ENCODE assay signal across 15 cellular contexts in genomic region chr10:47331491-47331890, GRCh38. TPM values are rescaled to one million over a fixed set of nuclear protein-coding genes. Genes with fewer than 3 reads are reported as not detected.
DNase-seq lines count a peak whose midpoint lies in the region; ATAC-seq and TF ChIP-seq lines count a peak whose summit lies in the region.
"Had no signal": no experiment of that assay in that cellular context is flagged by ENCODE, and none has a peak within 500 bp of the region (broad histone marks: within the 10 kb centered on the region; RNA-seq: fewer than 3 reads in every experiment).

No MANE protein-coding gene starts in this region.

- BruUV-seq in Calu3 (replicated peaks; lab: Mats Ljungman, UMichigan), result no TSS peak

- no peak for TF ChIP-seq CTCF in Calu3 (IDR thresholded peaks at IDR 0.05; ENCODE audit: unreplicated experiment)

- DNase-seq in activated naive CD8-positive, alpha-beta T cell treated with anti-CD3 and anti-CD28 coated beads, Interleukin-2, amount 10 ng/mL, durations not matched to agents 7 days and 5 days, result peak; percentile 17
- no peak for DNase-seq in activated naive CD8-positive, alpha-beta T cell treated with anti-CD3 and anti-CD28 coated beads for 36 hours
- DNase-seq in mesenteric fat pad (ENCODE audit: low spot score) (peak; percentile 79), activated gamma-delta T cell treated with Interleukin-2 at 50 U/mL for 16 hours (no peak), Calu3 (no peak)
- DNase-seq in stimulated activated effector memory CD8-positive, alpha-beta T cell treated with anti-CD3 and anti-CD28 coated beads, Interleukin-12 subunit alpha, Interleukin-12 subunit beta, amount 100 ng/mL, for 72 hours (ENCODE audit: low spot score in 2 of 2), result no peak
- DNase-seq: 8988T; AML-193; CD8-positive, alpha-beta memory T cell; GF-D8; HCEC 1CT; HFFc6 had no signal

- intact Hi-C loops in Calu3 (cut with micrococcal nuclease; ENCODE audit: unreplicated experiment), result no loop called here

- no peaks in the 10 kb centered on the region for H3K4me1 Mint-ChIP-seq in activated naive CD8-positive, alpha-beta T cell treated with anti-CD3 and anti-CD28 coated beads, Interleukin-2, amount 10 ng/mL, durations not matched to agents 7 days and 5 days
- no peaks in the 10 kb centered on the region for H3K4me1 Mint-ChIP-seq in activated naive CD8-positive, alpha-beta T cell treated with anti-CD3 and anti-CD28 coated beads for 36 hours
- H3K4me1 Mint-ChIP-seq in stimulated activated effector memory CD8-positive, alpha-beta T cell treated with anti-CD3 and anti-CD28 coated beads, Interleukin-12 subunit alpha, Interleukin-12 subunit beta, amount 100 ng/mL, for 72 hours, result peaks cover 13% of the 10 kb centered on the region
- H3K4me1 Mint-ChIP-seq in Calu3 (ENCODE audit: low read depth, unreplicated experiment), result no peaks in the 10 kb centered on the region
- H3K4me1 Mint-ChIP-seq: CD8-positive, alpha-beta memory T cell had no signal

- no peaks in the 10 kb centered on the region for H3K27me3 Mint-ChIP-seq in activated naive CD8-positive, alpha-beta T cell treated with anti-CD3 and anti-CD28 coated beads, Interleukin-2, amount 10 ng/mL, durations not matched to agents 7 days and 5 days
- H3K27me3 Mint-ChIP-seq in activated naive CD8-positive, alpha-beta T cell treated with anti-CD3 and anti-CD28 coated beads for 36 hours, result no peaks in the 10 kb centered on the region
- H3K27me3 Mint-ChIP-seq in Calu3 (ENCODE audit: unreplicated experiment), result peaks cover 38% of the 10 kb centered on the region

- POLR2A ChIA-PET in activated naive CD8-positive, alpha-beta T cell treated with anti-CD3 and anti-CD28 coated beads, Interleukin-2, amount 10 ng/mL, durations not matched to agents 7 days and 5 days (lab: Charles Lee), result no interaction called here

- no peak overlapping the region for H3K27ac Mint-ChIP-seq in activated naive CD8-positive, alpha-beta T cell treated with anti-CD3 and anti-CD28 coated beads, Interleukin-2, amount 10 ng/mL, durations not matched to agents 7 days and 5 days
- no peak overlapping the region for H3K27ac Mint-ChIP-seq in activated naive CD8-positive, alpha-beta T cell treated with anti-CD3 and anti-CD28 coated beads for 36 hours
- no peak overlapping the region for H3K27ac Mint-ChIP-seq in stimulated activated effector memory CD8-positive, alpha-beta T cell treated with anti-CD3 and anti-CD28 coated beads, Interleukin-12 subunit alpha, Interleukin-12 subunit beta, amount 100 ng/mL, for 72 hours
- H3K27ac Mint-ChIP-seq in Calu3 (ENCODE audit: unreplicated experiment), result no peak overlapping the region
- H3K27ac Mint-ChIP-seq: CD8-positive, alpha-beta memory T cell; HFFc6 had no signal

- CTCF ChIA-PET in Calu3 (lab: Charles Lee), result no interaction called here

- H3K9me3 Mint-ChIP-seq in activated naive CD8-positive, alpha-beta T cell treated with anti-CD3 and anti-CD28 coated beads, Interleukin-2, amount 10 ng/mL, durations not matched to agents 7 days and 5 days, result peaks cover 9% of the 10 kb centered on the region
- H3K9me3 Mint-ChIP-seq in activated naive CD8-positive, alpha-beta T cell treated with anti-CD3 and anti-CD28 coated beads for 36 hours, result no peaks in the 10 kb centered on the region
- H3K9me3 Mint-ChIP-seq in stimulated activated effector memory CD8-positive, alpha-beta T cell treated with anti-CD3 and anti-CD28 coated beads, Interleukin-12 subunit alpha, Interleukin-12 subunit beta, amount 100 ng/mL, for 72 hours, result peaks cover 7% of the 10 kb centered on the region
- H3K9me3 Mint-ChIP-seq in Calu3 (ENCODE audit: low read depth, unreplicated experiment), result no peaks in the 10 kb centered on the region
- H3K9me3 Mint-ChIP-seq: HFFc6 had no signal

- no peak overlapping the region for H3K4me3 Mint-ChIP-seq in activated naive CD8-positive, alpha-beta T cell treated with anti-CD3 and anti-CD28 coated beads, Interleukin-2, amount 10 ng/mL, durations not matched to agents 7 days and 5 days
- no peak overlapping the region for H3K4me3 Mint-ChIP-seq in activated naive CD8-positive, alpha-beta T cell treated with anti-CD3 and anti-CD28 coated beads for 36 hours
- H3K4me3 Mint-ChIP-seq in stimulated activated effector memory CD8-positive, alpha-beta T cell treated with anti-CD3 and anti-CD28 coated beads, Interleukin-12 subunit alpha, Interleukin-12 subunit beta, amount 100 ng/mL, for 72 hours, result no peak overlapping the region
- no peak overlapping the region for H3K4me3 Mint-ChIP-seq in Calu3 (ENCODE audit: low read depth, unreplicated experiment)
- H3K4me3 Mint-ChIP-seq: CD8-positive, alpha-beta memory T cell; HFFc6 had no signal

- no peaks in the 10 kb centered on the region for H3K36me3 Mint-ChIP-seq in activated naive CD8-positive, alpha-beta T cell treated with anti-CD3 and anti-CD28 coated beads, Interleukin-2, amount 10 ng/mL, durations not matched to agents 7 days and 5 days
- no peaks in the 10 kb centered on the region for H3K36me3 Mint-ChIP-seq in activated naive CD8-positive, alpha-beta T cell treated with anti-CD3 and anti-CD28 coated beads for 36 hours
- H3K36me3 Mint-ChIP-seq in stimulated activated effector memory CD8-positive, alpha-beta T cell treated with anti-CD3 and anti-CD28 coated beads, Interleukin-12 subunit alpha, Interleukin-12 subunit beta, amount 100 ng/mL, for 72 hours, result no peaks in the 10 kb centered on the region
- H3K36me3 Mint-ChIP-seq in Calu3 (ENCODE audit: insufficient read depth, unreplicated experiment), result no peaks in the 10 kb centered on the region
- H3K36me3 Mint-ChIP-seq: CD8-positive, alpha-beta memory T cell had no signal

- ATAC-seq in activated naive CD8-positive, alpha-beta T cell treated with anti-CD3 and anti-CD28 coated beads, Interleukin-2, amount 10 ng/mL, durations not matched to agents 7 days and 5 days (ENCODE audit: low read depth), result no peak
- peak; percentile 19 for ATAC-seq in stimulated activated effector memory CD8-positive, alpha-beta T cell treated with anti-CD3 and anti-CD28 coated beads, Interleukin-12 subunit alpha, Interleukin-12 subunit beta, amount 100 ng/mL, for 72 hours
- ATAC-seq in GM21723 (IDR thresholded peaks at IDR 0.05; ENCODE audit: unreplicated experiment), result no peak

RNA-seq across cellular contexts. Expression of gene GDF2, which starts 9.2 kb away (rescaled TPM):
- not detected for total RNA-seq in activated naive CD8-positive, alpha-beta T cell treated with anti-CD3 and anti-CD28 coated beads, Interleukin-2, amount 10 ng/mL, durations not matched to agents 7 days and 5 days
- not detected for total RNA-seq in activated naive CD8-positive, alpha-beta T cell treated with anti-CD3 and anti-CD28 coated beads for 36 hours
- not detected for total RNA-seq in mesenteric fat pad
- total RNA-seq in Calu3 (2022), result not detected in 2 replicates
- total RNA-seq: Caco-2; CD8-positive, alpha-beta memory T cell; H4; HFFc6 had no signal

RNA-seq across cellular contexts. Expression of gene RBP3, which starts 16.7 kb away (rescaled TPM):
- not detected for total RNA-seq in activated naive CD8-positive, alpha-beta T cell treated with anti-CD3 and anti-CD28 coated beads, Interleukin-2, amount 10 ng/mL, durations not matched to agents 7 days and 5 days
- not detected for total RNA-seq in activated naive CD8-positive, alpha-beta T cell treated with anti-CD3 and anti-CD28 coated beads for 36 hours
- total RNA-seq in mesenteric fat pad, result not detected
- total RNA-seq in Calu3 (2022), result not detected in 2 replicates
- total RNA-seq: Caco-2; CD8-positive, alpha-beta memory T cell; H4; HFFc6 had no signal

RNA-seq across cellular contexts. Expression of gene GDF10, which starts 31.5 kb away (rescaled TPM):
- under 1 TPM; 0.11 TPM for total RNA-seq in activated naive CD8-positive, alpha-beta T cell treated with anti-CD3 and anti-CD28 coated beads, Interleukin-2, amount 10 ng/mL, durations not matched to agents 7 days and 5 days
- 1 to 10 TPM; 4.1 TPM for total RNA-seq in activated naive CD8-positive, alpha-beta T cell treated with anti-CD3 and anti-CD28 coated beads for 36 hours
- 0.26 TPM for total RNA-seq in mesenteric fat pad
- total RNA-seq in Calu3 (2022), result not detected in 2 replicates
- total RNA-seq: Caco-2, H4, HFFc6 had no signal

RNA-seq across cellular contexts. Expression of gene ZNF488, which starts 52.6 kb away (rescaled TPM):
- not detected for total RNA-seq in activated naive CD8-positive, alpha-beta T cell treated with anti-CD3 and anti-CD28 coated beads, Interleukin-2, amount 10 ng/mL, durations not matched to agents 7 days and 5 days
- under 1 TPM; 0.33 to 0.50 TPM for total RNA-seq in activated naive CD8-positive, alpha-beta T cell treated with anti-CD3 and anti-CD28 coated beads for 36 hours
- total RNA-seq in mesenteric fat pad (0.10 TPM), Calu3 (2022) (2.1 and 2.2 TPM in 2 replicates)

Comparison
In these comparisons a context has a peak if more than half of its experiments do, and no peak if none do; other contexts are left out.
1. DNase-seq: peak in activated naive CD8-positive, alpha-beta T cell treated with anti-CD3 and anti-CD28 coated beads, Interleukin-2, amount 10 ng/mL, durations not matched to agents 7 days and 5 days (single experiment) and mesenteric fat pad (single experiment); none in activated naive CD8-positive, alpha-beta T cell treated with anti-CD3 and anti-CD28 coated beads for 36 hours (single experiment), stimulated activated effector memory CD8-positive, alpha-beta T cell treated with anti-CD3 and anti-CD28 coated beads, Interleukin-12 subunit alpha, Interleukin-12 subunit beta, amount 100 ng/mL, for 72 hours (0 of 2), activated gamma-delta T cell treated with Interleukin-2 at 50 U/mL for 16 hours (single experiment) and Calu3 (single experiment).